ENCODE assay signal across 14 cellular contexts in genomic region chr15:90060797-90061196, GRCh38. TPM values are rescaled to one million over a fixed set of nuclear protein-coding genes. Genes with fewer than 3 reads are reported as not detected.
A peak's percentile ranks its signal among the peaks of the same experiment; 100 is the strongest.
DNase-seq lines count a peak whose midpoint lies in the region; ATAC-seq and TF ChIP-seq lines count a peak whose summit lies in the region.
"Had no signal": no experiment of that assay in that cellular context is flagged by ENCODE, and none has a peak within 500 bp of the region (broad histone marks: within the 10 kb centered on the region; RNA-seq: fewer than 3 reads in every experiment).

No MANE protein-coding gene starts in this region.

- no peak overlapping the region for H4K8ac ChIP-seq in mesendoderm (ENCODE audit: low read depth, low read length)

- H3K4me3 ChIP-seq in CD8-positive, alpha-beta T cell (ENCODE audit: low read depth, low read length): no peak overlapping the region
- H3K4me3 ChIP-seq in mesendoderm (ENCODE audit: low read length): no peak overlapping the region
- H3K4me3 ChIP-seq: HAP-1 had no signal

- no peak for ATAC-seq in CD8-positive, alpha-beta T cell
- ATAC-seq in activated B cell treated with CpG ODN at 0.5 μM for 24 hours (ENCODE audit: low read depth) (no peak), GM21423 (IDR thresholded peaks at IDR 0.05; ENCODE audit: unreplicated experiment) (no peak)
- ATAC-seq: left lobe of liver had no signal

- peak overlapping the region; percentile 16 for H3K9ac ChIP-seq in mesendoderm (ENCODE audit: low read length)

- CTCF ChIA-PET in CD8-positive, alpha-beta T cell (lab: Charles Lee): interaction anchor here (1.1 to 3.8 kb wide), 2 partner anchors 10 to 12 kb away, joined by 4 to 26 read pairs; no protein-coding TSS in a partner anchor
- CTCF ChIA-PET in activated B cell treated with CpG ODN at 0.5 μM for 24 hours (lab: Charles Lee): interaction anchor here (1.0 to 2.4 kb wide), 2 partner anchors 10 to 186 kb away, joined by 3 to 11 read pairs; no protein-coding TSS in a partner anchor

- no peaks in the 10 kb centered on the region for H3K36me3 Mint-ChIP-seq in CD8-positive, alpha-beta T cell
- no peaks in the 10 kb centered on the region for H3K36me3 Mint-ChIP-seq in activated B cell treated with CpG ODN at 0.5 μM for 24 hours (ENCODE audit: low read depth)

- peak overlapping the region; percentile 59 for H3K56ac ChIP-seq in mesendoderm (ENCODE audit: low read length)

- H3K27ac ChIP-seq in CD8-positive, alpha-beta T cell (ENCODE audit: low read depth, low read length): no peak overlapping the region
- peak overlapping the region; percentile 59 for H3K27ac ChIP-seq in mesendoderm (ENCODE audit: low read depth, low read length)

- H2BK5ac ChIP-seq in mesendoderm (ENCODE audit: low read length): peak overlapping the region; percentile 67

- H3K79me1 ChIP-seq in mesendoderm (ENCODE audit: low read length): peaks cover 18% of the 10 kb centered on the region

- no peaks in the 10 kb centered on the region for H3K9me3 ChIP-seq in CD8-positive, alpha-beta T cell (ENCODE audit: low read length)
- H3K9me3 ChIP-seq: HAP-1 had no signal

- peak overlapping the region; percentile 27 for H3K27ac Mint-ChIP-seq in CD8-positive, alpha-beta T cell
- H3K27ac Mint-ChIP-seq in activated B cell treated with CpG ODN at 0.5 μM for 24 hours: peak overlapping the region; percentile 97

- peaks cover 6% of the 10 kb centered on the region for H3K79me2 ChIP-seq in mesendoderm (ENCODE audit: control insufficient read depth, insufficient read depth, low read length)

- no peak overlapping the region for H3K4me2 ChIP-seq in mesendoderm (ENCODE audit: low read length)

- H3K27me3 ChIP-seq in CD8-positive, alpha-beta T cell (ENCODE audit: insufficient read depth, low read length): no peaks in the 10 kb centered on the region
- H3K27me3 ChIP-seq in mesendoderm (ENCODE audit: insufficient read depth, low read length, poor library complexity): no peaks in the 10 kb centered on the region

- H3K4me1 ChIP-seq in CD8-positive, alpha-beta T cell (ENCODE audit: insufficient read depth, low read length): peaks cover 30% of the 10 kb centered on the region
- peaks cover 32% of the 10 kb centered on the region for H3K4me1 ChIP-seq in mesendoderm (ENCODE audit: control insufficient read depth, low read depth, low read length)

- no peaks in the 10 kb centered on the region for H3K36me3 ChIP-seq in CD8-positive, alpha-beta T cell (ENCODE audit: insufficient read depth, low read length)
- no peaks in the 10 kb centered on the region for H3K36me3 ChIP-seq in mesendoderm (ENCODE audit: control insufficient read depth, insufficient read depth, low read length)
- H3K36me3 ChIP-seq: HAP-1 had no signal

- no peak overlapping the region for H3K23ac ChIP-seq in mesendoderm (ENCODE audit: low read length)

- DNase-seq in AG20443 (ENCODE audit: low spot score): peak; percentile 40
- DNase-seq in CD8-positive, alpha-beta T cell: no peak
- DNase-seq in activated B cell treated with CpG ODN at 0.5 μM for 24 hours: no peak
- DNase-seq in mesendoderm: no peak
- no peak for DNase-seq in putamen (ENCODE audit: low spot score)
- no peak for DNase-seq in DMS114 treated with DMSO at 0.1 percent for 48 hours (lab: John Stamatoyannopoulos, UW; ENCODE audit: unreplicated experiment)
- no peak for DNase-seq in SKM-1 (lab: John Stamatoyannopoulos, UW; ENCODE audit: unreplicated experiment)
- DNase-seq: amniotic stem cell; NCI-H1694 treated with DMSO at 0.1 percent for 48 hours; NK-92 treated with Interleukin-12 subunit alpha and Interleukin-12 subunit beta, amount 100 ng/mL, for 24 hours; SW 1271 had no signal

- H2BK120ac ChIP-seq in mesendoderm (ENCODE audit: low read depth, low read length): no peak overlapping the region

- H2AK5ac ChIP-seq in mesendoderm (ENCODE audit: low read length): peak overlapping the region; percentile 65

- H2BK15ac ChIP-seq in mesendoderm (replicated peaks; ENCODE audit: low read depth): no peak overlapping the region

- WGBS in mesendoderm (ENCODE audit: extremely low coverage, insufficient coverage, low lambda C conversion rate): no CpG with 5 or more reads among the region's 3 CpGs

- H3K4me3 Mint-ChIP-seq in CD8-positive, alpha-beta T cell: no peak overlapping the region
- no peak overlapping the region for H3K4me3 Mint-ChIP-seq in activated B cell treated with CpG ODN at 0.5 μM for 24 hours

- intact Hi-C loops in CD8-positive, alpha-beta T cell (cut with DNase I, micrococcal nuclease): no loop called here
- intact Hi-C loops in activated B cell treated with CpG ODN at 0.5 μM for 24 hours (cut with micrococcal nuclease): no loop called here

- H3K4me1 Mint-ChIP-seq in CD8-positive, alpha-beta T cell (ENCODE audit: low read depth): peaks cover 38% of the 10 kb centered on the region
- peaks cover 82% of the 10 kb centered on the region for H3K4me1 Mint-ChIP-seq in activated B cell treated with CpG ODN at 0.5 μM for 24 hours

- no peaks in the 10 kb centered on the region for H3K9me3 Mint-ChIP-seq in CD8-positive, alpha-beta T cell
- H3K9me3 Mint-ChIP-seq in activated B cell treated with CpG ODN at 0.5 μM for 24 hours: no peaks in the 10 kb centered on the region

- no peak overlapping the region for H3K4ac ChIP-seq in mesendoderm (ENCODE audit: low read depth, low read length)

- no peak overlapping the region for H3K18ac ChIP-seq in mesendoderm (ENCODE audit: low read length)

- no peaks in the 10 kb centered on the region for H3K27me3 Mint-ChIP-seq in CD8-positive, alpha-beta T cell (ENCODE audit: low read depth)
- no peaks in the 10 kb centered on the region for H3K27me3 Mint-ChIP-seq in activated B cell treated with CpG ODN at 0.5 μM for 24 hours

- TF ChIP-seq CTCF in CD8-positive, alpha-beta T cell (IDR thresholded peaks at IDR 0.05): no peak
- TF ChIP-seq CTCF in activated B cell treated with CpG ODN at 0.5 μM for 24 hours (IDR thresholded peaks at IDR 0.05): no peak

- H4K5ac ChIP-seq in mesendoderm (ENCODE audit: low read length): no peak overlapping the region

- POLR2A ChIA-PET in CD8-positive, alpha-beta T cell (lab: Charles Lee): no interaction called here
- POLR2A ChIA-PET in activated B cell treated with CpG ODN at 0.5 μM for 24 hours (lab: Charles Lee): interaction anchor here (0.9 to 8.1 kb wide), 4 partner anchors 11 to 58 kb away, joined by 3 to 98 read pairs (median 47); partner anchors contain the start of gene ZNF710

RNA-seq across cellular contexts. Expression of gene IDH2, which starts 41.5 kb away (rescaled TPM):
- 10 to 100 TPM; 41.5 to 42.2 TPM for total RNA-seq in CD8-positive, alpha-beta T cell
- 49.1 and 51.2 TPM in 2 replicates for total RNA-seq in activated B cell treated with CpG ODN at 0.5 μM for 24 hours
- polyA plus RNA-seq in mesendoderm (2013, experiment 1 of 2): 18.1 TPM
- polyA plus RNA-seq in mesendoderm (2013, experiment 2 of 2): 18.5 TPM

RNA-seq across cellular contexts. Expression of gene ZNF710, which starts 59.7 kb away (rescaled TPM):
- 1 to 10 TPM; 2.5 to 4.2 TPM for total RNA-seq in CD8-positive, alpha-beta T cell
- 36.2 and 45.5 TPM in 2 replicates for total RNA-seq in activated B cell treated with CpG ODN at 0.5 μM for 24 hours
- polyA plus RNA-seq in mesendoderm (2013, experiment 1 of 2): 51.0 TPM
- polyA plus RNA-seq in mesendoderm (2013, experiment 2 of 2): 54.6 TPM
